In genomic region chr7:100888988-100889760, GRCh38 we compare ENCODE assay signal across 8 cellular contexts. TPM values are rescaled to one million over a fixed set of nuclear protein-coding genes. Genes with fewer than 3 reads are reported as not detected.
DNase-seq lines count a peak whose midpoint lies in the region; ATAC-seq and TF ChIP-seq lines count a peak whose summit lies in the region.

UFSP1 (minus strand) TSS chr7:100889715; CDS start chr7:100889271, 444 bp downstream.

- 8% methylated on average over 26 of the region's 73 CpGs for WGBS in mammary epithelial cell (ENCODE audit: low coverage, missing lambda C conversion rate)
- 4% methylated on average over 27 of the region's 73 CpGs; no CpG with 5 or more reads in 1 of the 2 donors for WGBS in transverse colon (ENCODE audit: low coverage in 1 of 2), 2 donors

- intact Hi-C loops in mammary epithelial cell (cut with micrococcal nuclease) (loop anchor here (1.0 kb wide), 2 partner anchors 14 to 86 kb away; partner anchors contain the start of gene SRRT), lower lobe of right lung (cut with DNase I) (no loop called here), transverse colon (cut with DNase I; ENCODE audit: low total_unique reads) (no loop called here)

- CTCF ChIA-PET in mammary epithelial cell (lab: Charles Lee; ENCODE audit: low non-redundant PET), result interaction anchor here (0.6 kb wide), 1 partner anchor 241 kb away, joined by 4 read pairs; no protein-coding TSS in a partner anchor

- H3K4me2 ChIP-seq in mammary epithelial cell (ENCODE audit: insufficient read depth, low read depth, low read length), result peak within 1 kb of the TSS; percentile 97

- peaks cover 29% of the 10 kb centered on the region for H3K36me3 ChIP-seq in GM06990 (ENCODE audit: control insufficient read depth, insufficient read depth, low read length)
- peaks cover 48% of the 10 kb centered on the region for H3K36me3 ChIP-seq in KOPT-K1 (ENCODE audit: insufficient read depth, low read length)
- peaks cover 30% of the 10 kb centered on the region for H3K36me3 ChIP-seq in mammary epithelial cell (ENCODE audit: insufficient read depth, low read length)
- H3K36me3 ChIP-seq in lower lobe of right lung, result peaks cover 46% of the 10 kb centered on the region
- peaks cover 0 to 31% (median 15%) of the 10 kb centered on the region in 4 donors for H3K36me3 ChIP-seq in transverse colon

- DNase-seq in GM06990 (ENCODE audit: extremely low read depth, insufficient read length) (no peak), mammary epithelial cell (no peak), lower lobe of right lung (no peak), transverse colon (no peak), mesenteric fat pad (ENCODE audit: low spot score) (no peak), NCI-H774 (lab: John Stamatoyannopoulos, UW) (no peak)

- H2AFZ ChIP-seq in mammary epithelial cell (ENCODE audit: low read depth, low read length), result peak within 1 kb of the TSS; percentile 88

- ATAC-seq in GM21528 (IDR thresholded peaks at IDR 0.05; ENCODE audit: low FRiP score, unreplicated experiment) (peak; percentile 21), lower lobe of right lung (peak; percentile 72)

- no peaks in the 10 kb centered on the region for H3K9me3 ChIP-seq in KOPT-K1 (ENCODE audit: insufficient read depth, low read length, poor library complexity, severe bottlenecking)
- H3K9me3 ChIP-seq in mammary epithelial cell (replicated peaks; ENCODE audit: insufficient read depth, low read length), result no peaks in the 10 kb centered on the region
- no peaks in the 10 kb centered on the region for H3K9me3 ChIP-seq in lower lobe of right lung
- H3K9me3 ChIP-seq in transverse colon, result no peaks in the 10 kb centered on the region

- H3K27ac ChIP-seq in KOPT-K1 (ENCODE audit: low read depth, low read length, poor library complexity, severe bottlenecking), result peak within 1 kb of the TSS; percentile 66
- peak within 1 kb of the TSS; percentile 37 for H3K27ac ChIP-seq in mammary epithelial cell (ENCODE audit: insufficient read depth, low read depth, low read length)
- H3K27ac ChIP-seq in lower lobe of right lung, result peak within 1 kb of the TSS; percentile 86
- H3K27ac ChIP-seq in transverse colon, result peak within 1 kb of the TSS; percentile 94 to 100 (median 96)

- TF ChIP-seq CTCF in GM06990 (IDR thresholded peaks at IDR 0.05; ENCODE audit: insufficient read depth, low read length, poor library complexity, severe bottlenecking) (no peak), mammary epithelial cell (conservative IDR thresholded peaks at IDR 0.05 in 1 of 2, IDR thresholded peaks at IDR 0.05 in 1 of 2; ENCODE audit: extremely low read depth in 1 of 2, insufficient read depth in 1 of 2, low read depth in 1 of 2, low read length in 2 of 2) (no peak), lower lobe of right lung (IDR thresholded peaks at IDR 0.05) (no peak), transverse colon (IDR thresholded peaks at IDR 0.05) (no peak)

- in situ Hi-C loops in mammary epithelial cell (cut with MboI; ENCODE audit: low sequenced_read_pairs in 2 of 2) (loop anchor here in 1 of 2 donors (25.0 kb wide), 1 partner anchor 398 kb away; no protein-coding TSS in a partner anchor), transverse colon (cut with MboI; ENCODE audit: low pct_ligation_motif_present in 1 of 4, low pct_unique_long_range_greater_than_20kb in 1 of 4, low sequenced_read_pairs in 3 of 4) (no loop called here)

- peaks cover 33% of the 10 kb centered on the region for H3K4me1 ChIP-seq in mammary epithelial cell (ENCODE audit: insufficient read depth, low read length)
- H3K4me1 ChIP-seq in lower lobe of right lung, result peaks cover 38% of the 10 kb centered on the region
- H3K4me1 ChIP-seq in transverse colon, result peaks cover 26 to 46% (median 30%) of the 10 kb centered on the region in 4 donors

- peaks cover 47% of the 10 kb centered on the region for H3K79me2 ChIP-seq in mammary epithelial cell (ENCODE audit: insufficient read depth, low read length)

- dilution Hi-C loops in mammary epithelial cell (cut with HindIII; ENCODE audit: low sequenced_read_pairs), result loop anchor here (5.0 to 10.0 kb wide), 5 partner anchors 42 to 444 kb away; no protein-coding TSS in a partner anchor

- no peaks in the 10 kb centered on the region for H3K27me3 ChIP-seq in GM06990 (replicated peaks; ENCODE audit: control insufficient read depth, insufficient read depth, low read length)
- H3K27me3 ChIP-seq in mammary epithelial cell (ENCODE audit: insufficient read depth, low read length), result no peaks in the 10 kb centered on the region
- peaks cover 10% of the 10 kb centered on the region for H3K27me3 ChIP-seq in lower lobe of right lung (ENCODE audit: low read depth)
- H3K27me3 ChIP-seq in transverse colon, result peaks cover 4% of the 10 kb centered on the region

- TSS peak; percentile 60 for BruUV-seq in mammary epithelial cell (replicated peaks; lab: Mats Ljungman, UMichigan)

- no peak for TF ChIP-seq POLR2A in transverse colon (IDR thresholded peaks at IDR 0.05)

- H3K4me3 ChIP-seq in GM06990 (replicated peaks; ENCODE audit: low read depth, low read length) (peak within 1 kb of the TSS; percentile 84), mammary epithelial cell (replicated peaks in 1 of 3; ENCODE audit: insufficient read depth in 1 of 3, low read depth in 2 of 3, low read length in 3 of 3) (peak within 1 kb of the TSS; percentile 73 to 81 (median 79)), lower lobe of right lung (peak within 1 kb of the TSS; percentile 88), transverse colon (peak within 1 kb of the TSS; percentile 51 to 90 (median 60))

- peak within 1 kb of the TSS; percentile 50 for H3K9ac ChIP-seq in mammary epithelial cell (ENCODE audit: insufficient read depth, low read length)

- no peaks in the 10 kb centered on the region for H4K20me1 ChIP-seq in mammary epithelial cell (ENCODE audit: insufficient read depth, low read length)

- TF ChIP-seq EP300 in transverse colon (IDR thresholded peaks at IDR 0.05; ENCODE audit: low read depth), result no peak

RNA-seq across cellular contexts. Expression of gene UFSP1, which starts in this region (rescaled TPM):
- 1 to 10 TPM; 2.0 to 3.7 TPM for total RNA-seq in mammary epithelial cell
- polyA plus RNA-seq in mammary epithelial cell, result 1.1 TPM
- 4.2 TPM for polyA minus RNA-seq in mammary epithelial cell
- 2.3 TPM for total RNA-seq in lower lobe of right lung
- total RNA-seq in transverse colon, result 10 to 100 TPM in 1 of 4 donors, 1 to 10 TPM in 2, not detected in 1; 1.3 to 19.1 (median 3.7) TPM
- total RNA-seq in mesenteric fat pad, result 5.1 TPM

Comparison
In these comparisons a context has a peak if more than half of its experiments do, and no peak if none do; other contexts are left out.
1. H3K27ac ChIP-seq: peak in every context shown above with its lines; median percentile 96 in transverse colon; 86 in lower lobe of right lung; 66 in KOPT-K1; 37 in mammary epithelial cell.